ENCODE assay signal across 1 cellular context in genomic region chr6:56868687-56869086, GRCh38.
TF ChIP-seq lines count a peak whose summit lies in the region.

No MANE protein-coding gene starts in this region.

TF ChIP-seq in GM23338, 12 proteins besides CTCF, POLR2A, EP300 and RAD21 (continued from another document):
- TF ChIP-seq, protein P1, sequence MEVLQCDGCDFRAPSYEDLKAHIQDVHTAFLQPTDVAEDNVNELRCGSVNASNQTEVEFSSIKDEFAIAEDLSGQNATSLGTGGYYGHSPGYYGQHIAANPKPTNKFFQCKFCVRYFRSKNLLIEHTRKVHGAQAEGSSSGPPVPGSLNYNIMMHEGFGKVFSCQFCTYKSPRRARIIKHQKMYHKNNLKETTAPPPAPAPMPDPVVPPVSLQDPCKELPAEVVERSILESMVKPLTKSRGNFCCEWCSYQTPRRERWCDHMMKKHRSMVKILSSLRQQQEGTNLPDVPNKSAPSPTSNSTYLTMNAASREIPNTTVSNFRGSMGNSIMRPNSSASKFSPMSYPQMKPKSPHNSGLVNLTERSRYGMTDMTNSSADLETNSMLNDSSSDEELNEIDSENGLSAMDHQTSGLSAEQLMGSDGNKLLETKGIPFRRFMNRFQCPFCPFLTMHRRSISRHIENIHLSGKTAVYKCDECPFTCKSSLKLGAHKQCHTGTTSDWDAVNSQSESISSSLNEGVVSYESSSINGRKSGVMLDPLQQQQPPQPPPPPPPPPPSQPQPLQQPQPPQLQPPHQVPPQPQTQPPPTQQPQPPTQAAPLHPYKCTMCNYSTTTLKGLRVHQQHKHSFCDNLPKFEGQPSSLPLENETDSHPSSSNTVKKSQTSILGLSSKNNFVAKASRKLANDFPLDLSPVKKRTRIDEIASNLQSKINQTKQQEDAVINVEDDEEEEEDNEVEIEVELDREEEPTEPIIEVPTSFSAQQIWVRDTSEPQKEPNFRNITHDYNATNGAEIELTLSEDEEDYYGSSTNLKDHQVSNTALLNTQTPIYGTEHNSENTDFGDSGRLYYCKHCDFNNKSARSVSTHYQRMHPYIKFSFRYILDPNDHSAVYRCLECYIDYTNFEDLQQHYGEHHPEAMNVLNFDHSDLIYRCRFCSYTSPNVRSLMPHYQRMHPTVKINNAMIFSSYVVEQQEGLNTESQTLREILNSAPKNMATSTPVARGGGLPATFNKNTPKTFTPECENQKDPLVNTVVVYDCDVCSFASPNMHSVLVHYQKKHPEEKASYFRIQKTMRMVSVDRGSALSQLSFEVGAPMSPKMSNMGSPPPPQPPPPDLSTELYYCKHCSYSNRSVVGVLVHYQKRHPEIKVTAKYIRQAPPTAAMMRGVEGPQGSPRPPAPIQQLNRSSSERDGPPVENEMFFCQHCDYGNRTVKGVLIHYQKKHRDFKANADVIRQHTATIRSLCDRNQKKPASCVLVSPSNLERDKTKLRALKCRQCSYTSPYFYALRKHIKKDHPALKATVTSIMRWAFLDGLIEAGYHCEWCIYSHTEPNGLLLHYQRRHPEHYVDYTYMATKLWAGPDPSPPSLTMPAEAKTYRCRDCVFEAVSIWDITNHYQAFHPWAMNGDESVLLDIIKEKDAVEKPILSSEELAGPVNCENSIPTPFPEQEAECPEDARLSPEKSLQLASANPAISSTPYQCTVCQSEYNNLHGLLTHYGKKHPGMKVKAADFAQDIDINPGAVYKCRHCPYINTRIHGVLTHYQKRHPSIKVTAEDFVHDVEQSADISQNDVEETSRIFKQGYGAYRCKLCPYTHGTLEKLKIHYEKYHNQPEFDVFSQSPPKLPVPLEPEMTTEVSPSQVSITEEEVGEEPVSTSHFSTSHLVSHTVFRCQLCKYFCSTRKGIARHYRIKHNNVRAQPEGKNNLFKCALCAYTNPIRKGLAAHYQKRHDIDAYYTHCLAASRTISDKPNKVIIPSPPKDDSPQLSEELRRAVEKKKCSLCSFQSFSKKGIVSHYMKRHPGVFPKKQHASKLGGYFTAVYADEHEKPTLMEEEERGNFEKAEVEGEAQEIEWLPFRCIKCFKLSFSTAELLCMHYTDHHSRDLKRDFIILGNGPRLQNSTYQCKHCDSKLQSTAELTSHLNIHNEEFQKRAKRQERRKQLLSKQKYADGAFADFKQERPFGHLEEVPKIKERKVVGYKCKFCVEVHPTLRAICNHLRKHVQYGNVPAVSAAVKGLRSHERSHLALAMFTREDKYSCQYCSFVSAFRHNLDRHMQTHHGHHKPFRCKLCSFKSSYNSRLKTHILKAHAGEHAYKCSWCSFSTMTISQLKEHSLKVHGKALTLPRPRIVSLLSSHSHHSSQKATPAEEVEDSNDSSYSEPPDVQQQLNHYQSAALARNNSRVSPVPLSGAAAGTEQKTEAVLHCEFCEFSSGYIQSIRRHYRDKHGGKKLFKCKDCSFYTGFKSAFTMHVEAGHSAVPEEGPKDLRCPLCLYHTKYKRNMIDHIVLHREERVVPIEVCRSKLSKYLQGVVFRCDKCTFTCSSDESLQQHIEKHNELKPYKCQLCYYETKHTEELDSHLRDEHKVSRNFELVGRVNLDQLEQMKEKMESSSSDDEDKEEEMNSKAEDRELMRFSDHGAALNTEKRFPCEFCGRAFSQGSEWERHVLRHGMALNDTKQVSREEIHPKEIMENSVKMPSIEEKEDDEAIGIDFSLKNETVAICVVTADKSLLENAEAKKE (CRISPR knock-in tag; IDR thresholded peaks at IDR 0.05) = no peak
- no peak for TF ChIP-seq POLR2AphosphoS5 (IDR thresholded peaks at IDR 0.05; ENCODE audit: low read depth)
